In genomic region chr9:125979383-125979782, GRCh38 we compare ENCODE assay signal across 28 cellular contexts.
"Had no signal": no experiment of that assay in that cellular context is flagged by ENCODE, and none has a peak within 500 bp of the region (broad histone marks: within the 10 kb centered on the region; RNA-seq: fewer than 3 reads in every experiment).

No MANE protein-coding gene starts in this region.

- H3K4me1 ChIP-seq: colonic mucosa, esophagus muscularis mucosa, esophagus squamous epithelium, foreskin keratinocyte, gastrocnemius medialis, gastroesophageal sphincter, heart left ventricle, heart right ventricle had no signal

- H3K79me2 ChIP-seq: hepatocyte had no signal

- FAIRE-seq: colon, endometrium, endothelial cell of umbilical vein, frontal cortex had no signal

- H3K36me3 ChIP-seq: colonic mucosa, esophagus muscularis mucosa, esophagus squamous epithelium, gastrocnemius medialis, gastroesophageal sphincter, heart left ventricle, heart right ventricle had no signal

- H3K4me3 ChIP-seq: colonic mucosa, coronary artery, dorsolateral prefrontal cortex, esophagus muscularis mucosa, esophagus squamous epithelium, gastroesophageal sphincter, heart left ventricle, heart right ventricle, hepatocyte had no signal

- H3K27me3 ChIP-seq: colonic mucosa, dorsolateral prefrontal cortex, esophagus muscularis mucosa, gastrocnemius medialis, gastroesophageal sphincter, heart left ventricle, hepatocyte had no signal

- ATAC-seq: effector memory CD8-positive, alpha-beta T cell; esophagus mucosa; foreskin keratinocyte; gastrocnemius medialis; gastroesophageal sphincter; heart left ventricle; heart right ventricle had no signal

- H3K4me2 ChIP-seq: hepatocyte had no signal

- H3K27ac ChIP-seq: colonic mucosa, coronary artery, dorsolateral prefrontal cortex, epithelial cell of prostate, esophagus muscularis mucosa, esophagus squamous epithelium, foreskin keratinocyte, gastrocnemius medialis, gastroesophageal sphincter, heart left ventricle, heart right ventricle, hepatocyte had no signal

- H2AFZ ChIP-seq: hepatocyte had no signal

- DNase-seq: colonic mucosa; cortex of kidney; dermis blood vessel endothelial cell; dorsolateral prefrontal cortex; effector CD4-positive, alpha-beta T cell; effector CD8-positive, alpha-beta T cell; effector memory CD8-positive, alpha-beta T cell; endodermal cell; erythroblast; esophagus squamous epithelium; foreskin fibroblast; foreskin keratinocyte; foreskin melanocyte; gastrocnemius medialis; glutamatergic neuron; head of caudate nucleus; heart left ventricle; heart right ventricle had no signal

- H3K9me3 ChIP-seq: colonic mucosa, gastrocnemius medialis had no signal
